Comparison of ENCODE assay signal across 8 cellular contexts in the genomic region with DNA sequence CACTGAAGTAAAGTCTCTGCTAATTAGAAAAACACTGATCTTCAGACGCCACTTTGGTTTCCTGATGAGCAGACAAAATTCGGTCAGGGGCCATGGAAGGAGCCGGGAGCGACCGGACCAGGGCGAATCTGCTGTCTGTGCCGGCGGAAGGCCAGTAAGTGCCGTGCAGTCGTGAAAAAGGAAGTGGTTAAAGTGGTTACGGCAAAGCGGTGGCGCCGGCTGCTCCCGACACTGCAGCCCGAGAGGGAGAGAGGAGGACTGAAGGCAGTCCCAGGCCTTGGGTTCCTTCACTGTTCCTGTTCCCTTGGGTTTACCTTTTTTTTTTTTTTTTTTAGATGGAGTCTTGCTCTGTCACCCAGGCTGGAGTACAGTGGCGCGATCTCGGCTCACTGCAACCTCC. TPM values are rescaled to one million over a fixed set of nuclear protein-coding genes. Genes with fewer than 3 reads are reported as not detected.
DNase-seq lines count a peak whose midpoint lies in the region; TF ChIP-seq lines count a peak whose summit lies in the region.

No MANE protein-coding gene starts in this region.

- peaks cover 15% of the 10 kb centered on the region for H3K4me1 Mint-ChIP-seq in activated naive CD8-positive, alpha-beta T cell (ENCODE audit: low read depth)

- DNase-seq in GM19238 (ENCODE audit: insufficient read length, low spot score): peak; percentile 90
- peak; percentile 10 for DNase-seq in T follicular helper cell (ENCODE audit: low read depth)
- DNase-seq in stimulated activated CD4-positive, alpha-beta T cell treated with anti-CD3 and anti-CD28 coated beads, Interleukin-2, amount 100 ng/mL, for 4 hours (ENCODE audit: low read depth): peak; percentile 16
- DNase-seq in DMS114 treated with DMSO at 0.1 percent for 48 hours (lab: John Stamatoyannopoulos, UW; ENCODE audit: unreplicated experiment): no peak
- DNase-seq in HCEC 1CT: no peak
- DNase-seq in esophagus muscularis mucosa (ENCODE audit: extremely low spot score): no peak
- no peak for DNase-seq in NCI-H146 (lab: John Stamatoyannopoulos, UW)

- WGBS in esophagus muscularis mucosa: 87% methylated on average over 19 of the region's 19 CpGs

- peak overlapping the region; percentile 76 for H3K27ac Mint-ChIP-seq in activated naive CD8-positive, alpha-beta T cell

- intact Hi-C loops in esophagus muscularis mucosa (cut with DNase I): no loop called here

- no peaks in the 10 kb centered on the region for H3K27me3 Mint-ChIP-seq in activated naive CD8-positive, alpha-beta T cell

- no peak for TF ChIP-seq EP300 in esophagus muscularis mucosa (IDR thresholded peaks at IDR 0.05)

- no peaks in the 10 kb centered on the region for H3K9me3 Mint-ChIP-seq in activated naive CD8-positive, alpha-beta T cell (ENCODE audit: low read depth)

- no peak overlapping the region for H3K27ac ChIP-seq in esophagus muscularis mucosa (replicated peaks in 1 of 4)

- peaks cover 7% of the 10 kb centered on the region for H3K36me3 Mint-ChIP-seq in activated naive CD8-positive, alpha-beta T cell

- TF ChIP-seq POLR2A in esophagus muscularis mucosa (IDR thresholded peaks at IDR 0.05; ENCODE audit: low read depth): no peak

- peaks cover 5 to 37% (median 22%) of the 10 kb centered on the region in 4 donors for H3K4me1 ChIP-seq in esophagus muscularis mucosa

- no peaks in the 10 kb centered on the region for H3K27me3 ChIP-seq in esophagus muscularis mucosa

- H3K4me3 Mint-ChIP-seq in activated naive CD8-positive, alpha-beta T cell: peak overlapping the region; percentile 86

- H3K9me3 ChIP-seq in esophagus muscularis mucosa: no peaks in the 10 kb centered on the region

- TF ChIP-seq CTCF in esophagus muscularis mucosa (IDR thresholded peaks at IDR 0.05): no peak

- no peak overlapping the region for H3K4me3 ChIP-seq in esophagus muscularis mucosa

- peaks cover 24 to 85% (median 42%) of the 10 kb centered on the region in 4 donors for H3K36me3 ChIP-seq in esophagus muscularis mucosa

RNA-seq across cellular contexts. Expression of gene HEXD, which starts 17.3 kb away (rescaled TPM):
- total RNA-seq in esophagus muscularis mucosa: 10 to 100 TPM; 15.7 to 27.1 (median 20.6) TPM

RNA-seq across cellular contexts. Expression of gene OGFOD3, which starts 17.6 kb away (rescaled TPM):
- 10 to 100 TPM; 21.6 to 35.3 (median 28.5) TPM for total RNA-seq in esophagus muscularis mucosa

RNA-seq across cellular contexts. Expression of gene UTS2R, which starts 29.3 kb away (rescaled TPM):
- not detected for total RNA-seq in esophagus muscularis mucosa

RNA-seq across cellular contexts. Expression of gene TEX19, which starts 41.8 kb away (rescaled TPM):
- total RNA-seq in esophagus muscularis mucosa: not detected

RNA-seq across cellular contexts. Expression of gene CYBC1, which starts 49.7 kb away (rescaled TPM):
- total RNA-seq in esophagus muscularis mucosa: 10 to 100 TPM; 40.7 to 78.3 (median 69.7) TPM

Comparison
In these comparisons a context has a peak if more than half of its experiments do, and no peak if none do; other contexts are left out.
1. DNase-seq: peak in GM19238 (single experiment), T follicular helper cell (single experiment) and stimulated activated CD4-positive, alpha-beta T cell treated with anti-CD3 and anti-CD28 coated beads, Interleukin-2, amount 100 ng/mL, for 4 hours (single experiment); none in DMS114 treated with DMSO at 0.1 percent for 48 hours (single experiment), HCEC 1CT (single experiment), esophagus muscularis mucosa (single experiment) and NCI-H146 (single experiment).